Comparison of ENCODE assay signal across 1 cellular context in the genomic region with DNA sequence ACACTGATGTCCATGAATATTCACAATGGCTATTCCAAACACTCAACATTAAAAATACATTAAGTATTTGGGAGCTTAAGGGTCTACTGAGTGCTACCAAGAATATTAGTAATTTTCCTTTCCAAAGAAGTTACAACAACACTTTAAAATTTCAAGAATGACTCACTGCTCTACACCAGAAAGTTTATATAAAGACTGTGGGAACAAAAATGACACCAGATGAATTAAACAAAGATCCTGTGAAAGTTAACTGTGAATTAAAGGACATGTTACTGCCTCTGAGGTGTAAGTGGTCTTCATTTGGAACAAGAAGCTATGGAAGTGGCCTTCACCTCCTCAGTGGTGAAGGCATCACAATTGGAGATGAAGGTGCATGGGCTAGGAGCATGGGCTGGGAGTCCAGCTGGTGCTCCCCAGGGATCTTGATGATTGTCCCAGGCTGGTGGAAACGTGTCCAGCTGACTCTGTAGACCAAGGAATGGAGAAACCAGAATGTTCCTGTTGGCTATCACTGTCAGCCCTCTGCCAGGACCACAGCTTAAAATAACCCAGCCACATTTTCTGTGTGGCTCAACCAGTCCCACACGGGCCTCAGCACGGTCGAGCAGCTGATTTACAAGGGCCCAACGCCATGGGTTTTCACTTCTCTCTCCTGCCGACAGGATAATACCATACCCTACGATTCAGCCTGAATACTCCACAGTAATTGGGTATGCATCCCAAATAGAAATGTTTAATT.
A peak's percentile ranks its signal among the peaks of the same experiment; 100 is the strongest.
TF ChIP-seq lines count a peak whose summit lies in the region.

No MANE protein-coding gene starts in this region.

TF ChIP-seq in HEK293, 187 proteins besides CTCF, POLR2A, EP300 and RAD21 (continued from another document):
- TF ChIP-seq, protein P1, sequence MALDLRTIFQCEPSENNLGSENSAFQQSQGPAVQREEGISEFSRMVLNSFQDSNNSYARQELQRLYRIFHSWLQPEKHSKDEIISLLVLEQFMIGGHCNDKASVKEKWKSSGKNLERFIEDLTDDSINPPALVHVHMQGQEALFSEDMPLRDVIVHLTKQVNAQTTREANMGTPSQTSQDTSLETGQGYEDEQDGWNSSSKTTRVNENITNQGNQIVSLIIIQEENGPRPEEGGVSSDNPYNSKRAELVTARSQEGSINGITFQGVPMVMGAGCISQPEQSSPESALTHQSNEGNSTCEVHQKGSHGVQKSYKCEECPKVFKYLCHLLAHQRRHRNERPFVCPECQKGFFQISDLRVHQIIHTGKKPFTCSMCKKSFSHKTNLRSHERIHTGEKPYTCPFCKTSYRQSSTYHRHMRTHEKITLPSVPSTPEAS (tag by site-specific recombination; IDR thresholded peaks at IDR 0.05) = no peak
- TF ChIP-seq, protein P2, sequence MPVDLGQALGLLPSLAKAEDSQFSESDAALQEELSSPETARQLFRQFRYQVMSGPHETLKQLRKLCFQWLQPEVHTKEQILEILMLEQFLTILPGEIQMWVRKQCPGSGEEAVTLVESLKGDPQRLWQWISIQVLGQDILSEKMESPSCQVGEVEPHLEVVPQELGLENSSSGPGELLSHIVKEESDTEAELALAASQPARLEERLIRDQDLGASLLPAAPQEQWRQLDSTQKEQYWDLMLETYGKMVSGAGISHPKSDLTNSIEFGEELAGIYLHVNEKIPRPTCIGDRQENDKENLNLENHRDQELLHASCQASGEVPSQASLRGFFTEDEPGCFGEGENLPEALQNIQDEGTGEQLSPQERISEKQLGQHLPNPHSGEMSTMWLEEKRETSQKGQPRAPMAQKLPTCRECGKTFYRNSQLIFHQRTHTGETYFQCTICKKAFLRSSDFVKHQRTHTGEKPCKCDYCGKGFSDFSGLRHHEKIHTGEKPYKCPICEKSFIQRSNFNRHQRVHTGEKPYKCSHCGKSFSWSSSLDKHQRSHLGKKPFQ (tag by site-specific recombination; IDR thresholded peaks at IDR 0.05) = no peak
- TF ChIP-seq ZBTB21 (tag by site-specific recombination; IDR thresholded peaks at IDR 0.05) (no peak), ZNF548 (tag by site-specific recombination; IDR thresholded peaks at IDR 0.05) (no peak), ZNF121 (tag by site-specific recombination; IDR thresholded peaks at IDR 0.05) (peak; percentile 68; the same call in 1 of the 2 replicates), ZNF76 (tag by site-specific recombination; IDR thresholded peaks at IDR 0.05; ENCODE audit: borderline replicate concordance, low read depth) (no peak), SP3 (tag by site-specific recombination; IDR thresholded peaks at IDR 0.05) (no peak), ZNF48 (tag by site-specific recombination; IDR thresholded peaks at IDR 0.05) (no peak), ZNF341 (tag by site-specific recombination; IDR thresholded peaks at IDR 0.05; ENCODE audit: low read depth) (no peak)
- TF ChIP-seq, protein P3, sequence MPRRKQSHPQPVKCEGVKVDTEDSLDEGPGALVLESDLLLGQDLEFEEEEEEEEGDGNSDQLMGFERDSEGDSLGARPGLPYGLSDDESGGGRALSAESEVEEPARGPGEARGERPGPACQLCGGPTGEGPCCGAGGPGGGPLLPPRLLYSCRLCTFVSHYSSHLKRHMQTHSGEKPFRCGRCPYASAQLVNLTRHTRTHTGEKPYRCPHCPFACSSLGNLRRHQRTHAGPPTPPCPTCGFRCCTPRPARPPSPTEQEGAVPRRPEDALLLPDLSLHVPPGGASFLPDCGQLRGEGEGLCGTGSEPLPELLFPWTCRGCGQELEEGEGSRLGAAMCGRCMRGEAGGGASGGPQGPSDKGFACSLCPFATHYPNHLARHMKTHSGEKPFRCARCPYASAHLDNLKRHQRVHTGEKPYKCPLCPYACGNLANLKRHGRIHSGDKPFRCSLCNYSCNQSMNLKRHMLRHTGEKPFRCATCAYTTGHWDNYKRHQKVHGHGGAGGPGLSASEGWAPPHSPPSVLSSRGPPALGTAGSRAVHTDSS (tag by site-specific recombination; IDR thresholded peaks at IDR 0.05) = no peak
- TF ChIP-seq, protein P4, sequence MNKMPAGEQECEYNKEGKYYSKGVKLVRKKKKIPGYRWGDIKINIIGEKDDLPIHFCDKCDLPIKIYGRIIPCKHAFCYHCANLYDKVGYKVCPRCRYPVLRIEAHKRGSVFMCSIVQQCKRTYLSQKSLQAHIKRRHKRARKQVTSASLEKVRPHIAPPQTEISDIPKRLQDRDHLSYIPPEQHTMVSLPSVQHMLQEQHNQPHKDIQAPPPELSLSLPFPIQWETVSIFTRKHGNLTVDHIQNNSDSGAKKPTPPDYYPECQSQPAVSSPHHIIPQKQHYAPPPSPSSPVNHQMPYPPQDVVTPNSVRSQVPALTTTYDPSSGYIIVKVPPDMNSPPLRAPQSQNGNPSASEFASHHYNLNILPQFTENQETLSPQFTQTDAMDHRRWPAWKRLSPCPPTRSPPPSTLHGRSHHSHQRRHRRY (tag by site-specific recombination; IDR thresholded peaks at IDR 0.05) = no peak
- TF ChIP-seq, protein P5, sequence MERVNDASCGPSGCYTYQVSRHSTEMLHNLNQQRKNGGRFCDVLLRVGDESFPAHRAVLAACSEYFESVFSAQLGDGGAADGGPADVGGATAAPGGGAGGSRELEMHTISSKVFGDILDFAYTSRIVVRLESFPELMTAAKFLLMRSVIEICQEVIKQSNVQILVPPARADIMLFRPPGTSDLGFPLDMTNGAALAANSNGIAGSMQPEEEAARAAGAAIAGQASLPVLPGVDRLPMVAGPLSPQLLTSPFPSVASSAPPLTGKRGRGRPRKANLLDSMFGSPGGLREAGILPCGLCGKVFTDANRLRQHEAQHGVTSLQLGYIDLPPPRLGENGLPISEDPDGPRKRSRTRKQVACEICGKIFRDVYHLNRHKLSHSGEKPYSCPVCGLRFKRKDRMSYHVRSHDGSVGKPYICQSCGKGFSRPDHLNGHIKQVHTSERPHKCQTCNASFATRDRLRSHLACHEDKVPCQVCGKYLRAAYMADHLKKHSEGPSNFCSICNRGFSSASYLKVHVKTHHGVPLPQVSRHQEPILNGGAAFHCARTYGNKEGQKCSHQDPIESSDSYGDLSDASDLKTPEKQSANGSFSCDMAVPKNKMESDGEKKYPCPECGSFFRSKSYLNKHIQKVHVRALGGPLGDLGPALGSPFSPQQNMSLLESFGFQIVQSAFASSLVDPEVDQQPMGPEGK (tag by site-specific recombination; IDR thresholded peaks at IDR 0.05) = no peak
